Comparison of ENCODE assay signal across 1 cellular context in the genomic region with DNA sequence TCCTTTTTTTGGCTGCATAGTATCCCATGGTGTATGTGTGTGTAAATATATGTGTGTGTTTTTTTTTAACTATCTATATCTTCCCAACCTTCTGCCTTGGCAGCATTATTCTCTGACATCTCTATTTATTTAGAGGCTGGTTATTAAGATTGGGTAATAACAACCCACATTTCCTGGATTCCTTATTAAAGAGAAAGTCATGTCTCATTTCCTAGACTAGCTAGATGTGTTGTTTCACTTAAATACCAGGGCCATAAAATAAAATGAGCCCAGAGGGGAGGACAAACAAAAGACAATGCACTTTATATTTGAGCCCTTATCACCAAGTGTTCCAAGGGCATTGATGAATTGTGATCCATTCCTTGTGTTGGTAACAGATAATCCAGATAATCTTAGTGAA.
TF ChIP-seq lines count a peak whose summit lies in the region.

No MANE protein-coding gene starts in this region.

TF ChIP-seq in HEK293, 187 proteins besides CTCF, POLR2A, EP300 and RAD21 (continued from another document):
- TF ChIP-seq, protein P1, sequence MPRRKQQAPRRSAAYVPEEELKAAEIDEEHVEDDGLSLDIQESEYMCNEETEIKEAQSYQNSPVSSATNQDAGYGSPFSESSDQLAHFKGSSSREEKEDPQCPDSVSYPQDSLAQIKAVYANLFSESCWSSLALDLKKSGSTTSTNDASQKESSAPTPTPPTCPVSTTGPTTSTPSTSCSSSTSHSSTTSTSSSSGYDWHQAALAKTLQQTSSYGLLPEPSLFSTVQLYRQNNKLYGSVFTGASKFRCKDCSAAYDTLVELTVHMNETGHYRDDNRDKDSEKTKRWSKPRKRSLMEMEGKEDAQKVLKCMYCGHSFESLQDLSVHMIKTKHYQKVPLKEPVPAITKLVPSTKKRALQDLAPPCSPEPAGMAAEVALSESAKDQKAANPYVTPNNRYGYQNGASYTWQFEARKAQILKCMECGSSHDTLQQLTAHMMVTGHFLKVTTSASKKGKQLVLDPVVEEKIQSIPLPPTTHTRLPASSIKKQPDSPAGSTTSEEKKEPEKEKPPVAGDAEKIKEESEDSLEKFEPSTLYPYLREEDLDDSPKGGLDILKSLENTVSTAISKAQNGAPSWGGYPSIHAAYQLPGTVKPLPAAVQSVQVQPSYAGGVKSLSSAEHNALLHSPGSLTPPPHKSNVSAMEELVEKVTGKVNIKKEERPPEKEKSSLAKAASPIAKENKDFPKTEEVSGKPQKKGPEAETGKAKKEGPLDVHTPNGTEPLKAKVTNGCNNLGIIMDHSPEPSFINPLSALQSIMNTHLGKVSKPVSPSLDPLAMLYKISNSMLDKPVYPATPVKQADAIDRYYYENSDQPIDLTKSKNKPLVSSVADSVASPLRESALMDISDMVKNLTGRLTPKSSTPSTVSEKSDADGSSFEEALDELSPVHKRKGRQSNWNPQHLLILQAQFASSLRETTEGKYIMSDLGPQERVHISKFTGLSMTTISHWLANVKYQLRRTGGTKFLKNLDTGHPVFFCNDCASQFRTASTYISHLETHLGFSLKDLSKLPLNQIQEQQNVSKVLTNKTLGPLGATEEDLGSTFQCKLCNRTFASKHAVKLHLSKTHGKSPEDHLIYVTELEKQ (tag by site-specific recombination; IDR thresholded peaks at IDR 0.05; ENCODE audit: borderline replicate concordance), result no peak
- no peak for TF ChIP-seq ZNF544 (tag by site-specific recombination; IDR thresholded peaks at IDR 0.05)
